Comparison of ENCODE assay signal across 23 cellular contexts in the genomic region with DNA sequence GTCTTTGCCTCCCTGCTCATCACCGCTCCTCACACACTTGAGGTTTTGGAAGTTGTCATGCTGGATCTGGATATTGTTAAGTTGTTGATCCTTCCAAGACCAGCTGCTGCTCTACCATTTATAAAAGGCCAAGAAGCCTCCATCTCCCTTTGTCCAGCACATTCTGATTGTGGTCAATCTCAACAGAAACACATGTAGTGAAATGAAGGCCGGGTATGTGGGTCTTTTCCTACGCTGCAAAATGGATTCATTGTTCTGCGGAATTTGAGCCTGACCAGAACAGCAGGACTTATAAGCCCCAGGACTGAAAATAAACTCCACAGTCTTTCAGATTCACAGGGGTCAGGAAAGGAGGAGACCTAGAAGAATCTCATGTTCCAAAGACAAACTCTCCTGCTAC.
"Had no signal": no experiment of that assay in that cellular context is flagged by ENCODE, and none has a peak within 500 bp of the region (broad histone marks: within the 10 kb centered on the region; RNA-seq: fewer than 3 reads in every experiment).

No MANE protein-coding gene starts in this region.

- H3K27ac ChIP-seq: body of pancreas, coronary artery, dorsolateral prefrontal cortex, pancreas, prostate gland, tibial nerve had no signal

- H3K27me3 ChIP-seq: body of pancreas, pancreas, tibial nerve had no signal

- H3K4me1 ChIP-seq: body of pancreas, pancreas, prostate gland, tibial nerve had no signal

- H3K4me3 ChIP-seq: body of pancreas, coronary artery, dorsolateral prefrontal cortex, pancreas, prostate gland, tibial nerve had no signal

- DNase-seq: activated B cell treated with CpG ODN at 0.5 μM for 24 hours; activated CD4-positive, alpha-beta T cell treated with anti-CD3 and anti-CD28 coated beads, Interleukin-2, amount 50 U/mL, for 1 hour; activated CD8-positive, alpha-beta memory T cell treated with anti-CD3 and anti-CD28 coated beads, Interleukin-2, amount 10 ng/mL, durations not matched to agents 7 days and 5 days; activated CD8-positive, alpha-beta T cell treated with anti-CD3 and anti-CD28 coated beads, Interleukin-2, amount 10 ng/mL, durations not matched to agents 7 days and 5 days; activated naive CD8-positive, alpha-beta T cell treated with anti-CD3 and anti-CD28 coated beads, Interleukin-2, amount 50 U/mL, for 24 hours; activated T-cell treated with anti-CD3 and anti-CD28 coated beads, Interleukin-2, amount 50 U/mL, for 48 hours; amygdala; body of pancreas; dorsolateral prefrontal cortex; effector memory CD4-positive, alpha-beta T cell; erythroblast; head of caudate nucleus; hippocampal formation; immature natural killer cell; midbrain; natural killer cell; pancreas; stimulated activated CD4-positive, alpha-beta T cell treated with anti-CD3 and anti-CD28 coated beads, Interleukin-2, amount 100 ng/mL, for 48 hours; stimulated activated naive CD4-positive, alpha-beta T cell treated with Interleukin-2 at 50 U/mL for 16 hours; T-cell had no signal

- H3K36me3 ChIP-seq: pancreas, prostate gland, tibial nerve had no signal

- ATAC-seq: activated CD8-positive, alpha-beta memory T cell treated with anti-CD3 and anti-CD28 coated beads, Interleukin-2, amount 10 ng/mL, durations not matched to agents 7 days and 5 days; activated CD8-positive, alpha-beta T cell treated with anti-CD3 and anti-CD28 coated beads, Interleukin-2, amount 10 ng/mL, durations not matched to agents 7 days and 5 days; activated naive CD8-positive, alpha-beta T cell treated with anti-CD3 and anti-CD28 coated beads, Interleukin-2, amount 50 U/mL, for 24 hours; body of pancreas; natural killer cell; pancreas; T-cell had no signal

- H3K9me3 ChIP-seq: body of pancreas, pancreas, prostate gland, tibial nerve had no signal
